16 cellular contexts compared by ENCODE assay signal in genomic region chr20:37297066-37297736, GRCh38. TPM values are rescaled to one million over a fixed set of nuclear protein-coding genes. Genes with fewer than 3 reads are reported as not detected.
DNase-seq lines count a peak whose midpoint lies in the region; ATAC-seq, FAIRE-seq and TF ChIP-seq lines count a peak whose summit lies in the region.
"Had no signal": no experiment of that assay in that cellular context is flagged by ENCODE, and none has a peak within 500 bp of the region (broad histone marks: within the 10 kb centered on the region; RNA-seq: fewer than 3 reads in every experiment).

No MANE protein-coding gene starts in this region.

- no peak overlapping the region for H3K9ac ChIP-seq in IMR-90 (ENCODE audit: low read depth, low read length)
- H3K9ac ChIP-seq: BLaER1, parathyroid adenoma had no signal

- ATAC-seq in A549 (no peak), IMR-90 (ENCODE audit: low read depth) (no peak; the same call in 1 of the 2 replicates), GM18870 (IDR thresholded peaks at IDR 0.05; ENCODE audit: unreplicated experiment) (no peak)
- ATAC-seq: activated CD8-positive, alpha-beta T cell treated with anti-CD3 and anti-CD28 coated beads, Interleukin-2, amount 10 ng/mL, durations not matched to agents 7 days and 5 days; left lung had no signal

- TF ChIP-seq RAD21 in A549 (conservative IDR thresholded peaks at IDR 0.05 in 1 of 2, IDR thresholded peaks at IDR 0.05 in 1 of 2) (no peak), IMR-90 (IDR thresholded peaks at IDR 0.05; ENCODE audit: low read length) (no peak)

- H3K9me3 ChIP-seq in A549 (peaks cover 4% of the 10 kb centered on the region; the same call in 1 of the 3 replicates), IMR-90 (ENCODE audit: control insufficient read depth, insufficient read depth, low read length) (no peaks in the 10 kb centered on the region), muscle layer of duodenum (ENCODE audit: control insufficient read depth in 1 of 2, low read length in 2 of 2) (no peaks in the 10 kb centered on the region)
- H3K9me3 ChIP-seq: left lung had no signal

- no peak for TF ChIP-seq EP300 in A549 (IDR thresholded peaks at IDR 0.05)

- no peak for TF ChIP-seq CTCF in A549 (IDR thresholded peaks at IDR 0.05)
- TF ChIP-seq CTCF in IMR-90 (conservative IDR thresholded peaks at IDR 0.05; ENCODE audit: low read depth, low read length), result no peak

- H2BK20ac ChIP-seq in IMR-90 (ENCODE audit: low read depth, low read length), result peak overlapping the region; percentile 88; the same call in 1 of the 2 replicates

- peak overlapping the region; percentile 62; the same call in 1 of the 2 replicates for H3K18ac ChIP-seq in IMR-90 (ENCODE audit: low read depth, low read length)

- peak overlapping the region; percentile 89 for H3K4ac ChIP-seq in IMR-90 (ENCODE audit: low read depth, low read length)

- H4K20me1 ChIP-seq in IMR-90 (ENCODE audit: insufficient read depth, low read length), result peaks cover 26% of the 10 kb centered on the region; the same call in 1 of the 2 replicates

- H2BK15ac ChIP-seq in IMR-90 (ENCODE audit: low read depth, low read length), result peak overlapping the region; percentile 49; the same call in 1 of the 3 replicates

- no peak overlapping the region for H2AFZ ChIP-seq in IMR-90 (replicated peaks; ENCODE audit: low read length, poor library complexity)
- H2AFZ ChIP-seq: parathyroid adenoma had no signal

- H3K4me1 ChIP-seq in A549 (peaks cover 72% of the 10 kb centered on the region), IMR-90 (ENCODE audit: control insufficient read depth, insufficient read depth, low read length) (peaks cover 29% of the 10 kb centered on the region), muscle layer of duodenum (ENCODE audit: control insufficient read depth in 1 of 2, insufficient read depth in 2 of 2, low read length in 2 of 2) (peaks cover 31 to 50% of the 10 kb centered on the region in 2 donors)
- H3K4me1 ChIP-seq: parathyroid adenoma had no signal

- WGBS in A549 (ENCODE audit: missing lambda C conversion rate), result 84% methylated on average over 13 of the region's 13 CpGs
- 80% methylated on average over 4 of the region's 13 CpGs; no CpG with 5 or more reads in 1 of the 2 experiments for WGBS in IMR-90 (ENCODE audit: extremely low coverage in 2 of 2, insufficient read length in 1 of 2), 2 experiments

- TF ChIP-seq POLR2A in A549 (IDR thresholded peaks at IDR 0.05; ENCODE audit: low read length) (no peak), IMR-90 (IDR thresholded peaks at IDR 0.05; ENCODE audit: low read depth, low read length) (no peak)

- H3K4me2 ChIP-seq in A549 (peak overlapping the region; percentile 72), IMR-90 (ENCODE audit: low read depth, low read length) (no peak overlapping the region; the same call in 1 of the 2 replicates)

- H3K79me1 ChIP-seq in IMR-90 (ENCODE audit: low read depth in 1 of 2, low read length in 2 of 2), result peaks cover 36 to 78% of the 10 kb centered on the region in 2 experiments

- peak overlapping the region; percentile 43; the same call in 1 of the 2 replicates for H3K56ac ChIP-seq in IMR-90 (ENCODE audit: extremely low read depth, insufficient read depth, low read length)

- in situ Hi-C loops in IMR-90 (cut with MboI; ENCODE audit: low sequenced_read_pairs), result no loop called here

- H3K4me3 ChIP-seq in A549 (no peak overlapping the region), IMR-90 (ENCODE audit: insufficient read depth, low read depth, low read length) (no peak overlapping the region), muscle layer of duodenum (ENCODE audit: low read depth in 1 of 2, low read length in 2 of 2) (no peak overlapping the region)
- H3K4me3 ChIP-seq: BLaER1, left lung had no signal

- peak overlapping the region; percentile 43 to 70; a peak in 2 of 4 replicates for H4K8ac ChIP-seq in IMR-90 (ENCODE audit: low read depth in 2 of 2, low read length in 2 of 2)

- intact Hi-C loops in IMR-90 (cut with micrococcal nuclease), result no loop called here

- no TSS peak for BruUV-seq in IMR-90 (replicated peaks; lab: Mats Ljungman, UMichigan)

- peak overlapping the region; percentile 84 for H3K14ac ChIP-seq in IMR-90 (replicated peaks; ENCODE audit: low read depth, low read length)

- POLR2A ChIA-PET in A549 (lab: Yijun Ruan, JAX) (no interaction called here), IMR-90 (lab: Charles Lee; ENCODE audit: unreplicated experiment) (no interaction called here)

- CTCF ChIA-PET in A549 (lab: Yijun Ruan, JAX), result interaction anchor here (0.8 to 1.4 kb wide), 4 partner anchors 15 to 87 kb away, joined by 3 to 8 read pairs (median 4); no protein-coding TSS in a partner anchor
- CTCF ChIA-PET in IMR-90 (lab: Yijun Ruan, JAX), result interaction anchor here (0.6 kb wide), 1 partner anchor 72 kb away, joined by 7 read pairs; no protein-coding TSS in a partner anchor

- peak overlapping the region; percentile 75; the same call in 1 of the 2 replicates for H4K91ac ChIP-seq in IMR-90 (ENCODE audit: insufficient read depth, low read depth, low read length)

- peak overlapping the region; percentile 29 for H2AK9ac ChIP-seq in IMR-90 (replicated peaks; ENCODE audit: low read depth, low read length, poor library complexity)

- H3K27me3 ChIP-seq in IMR-90 (ENCODE audit: control insufficient read depth, insufficient read depth, low read length), result no peaks in the 10 kb centered on the region
- H3K27me3 ChIP-seq in muscle layer of duodenum (ENCODE audit: low read depth, low read length), result no peaks in the 10 kb centered on the region
- H3K27me3 ChIP-seq: BLaER1, left lung had no signal

- dilution Hi-C loops in IMR-90 (cut with HindIII; ENCODE audit: low sequenced_read_pairs, unreplicated experiment), result no loop called here

- H3K9me1 ChIP-seq in IMR-90 (ENCODE audit: insufficient read depth, low read length), result peaks cover 41% of the 10 kb centered on the region

- H2AK5ac ChIP-seq in IMR-90 (ENCODE audit: low read depth, low read length), result peak overlapping the region; percentile 94

- H2BK5ac ChIP-seq in IMR-90 (ENCODE audit: low read depth, low read length, poor library complexity, severe bottlenecking), result peak overlapping the region; percentile 68

- FAIRE-seq in A549 (lab: Jason Lieb, UNC), result no peak

- H3K36me3 ChIP-seq in IMR-90 (ENCODE audit: control insufficient read depth, insufficient read depth, low read length) (peaks cover 12% of the 10 kb centered on the region), muscle layer of duodenum (ENCODE audit: control insufficient read depth in 1 of 2, insufficient read depth in 2 of 2, low read length in 2 of 2) (peaks cover 11 to 14% of the 10 kb centered on the region in 2 donors)

- H3K23ac ChIP-seq in IMR-90 (ENCODE audit: low read depth, low read length), result peak overlapping the region; percentile 92

- H3K27ac ChIP-seq in A549, result peak overlapping the region; percentile 79 to 91
- peak overlapping the region; percentile 64 for H3K27ac ChIP-seq in IMR-90 (ENCODE audit: insufficient read depth, low read length)
- H3K27ac ChIP-seq in muscle layer of duodenum (ENCODE audit: low read length), result peak overlapping the region; percentile 88
- H3K27ac ChIP-seq: BLaER1, parathyroid adenoma had no signal

- H2BK120ac ChIP-seq in IMR-90 (ENCODE audit: low read depth, low read length), result peak overlapping the region; percentile 85; the same call in 1 of the 2 replicates

- DNase-seq in A549 (ENCODE audit: low read depth in 1 of 2, low spot score in 1 of 2) (peak in 1 of 2 experiments; percentile 37), IMR-90 (peak; percentile 84), cerebellar cortex (ENCODE audit: low spot score) (peak; percentile 47), NCI-H2081 (lab: John Stamatoyannopoulos, UW) (no peak), DMS53 (lab: John Stamatoyannopoulos, UW) (no peak)
- DNase-seq in activated CD4-positive, CD25-positive, alpha-beta regulatory T cell (lab: John Stamatoyannopoulos, UW), result no peak
- DNase-seq: activated CD8-positive, alpha-beta T cell treated with anti-CD3 and anti-CD28 coated beads, Interleukin-2, amount 10 ng/mL, durations not matched to agents 7 days and 5 days; erythroblast; left lung; NCI-H1105; NCI-H774; SW 1271 had no signal

- peak overlapping the region; percentile 80; the same call in 1 of the 2 replicates for H4K5ac ChIP-seq in IMR-90 (ENCODE audit: low read depth, low read length)

TF ChIP-seq in A549, 52 proteins besides CTCF, POLR2A, EP300 and RAD21:
- TF ChIP-seq ZSCAN20 (CRISPR knock-in tag; IDR thresholded peaks at IDR 0.05) (no peak), RCOR1 (IDR thresholded peaks at IDR 0.05; ENCODE audit: low read depth, low read length) (no peak)

TF ChIP-seq in IMR-90, 13 proteins besides CTCF, POLR2A, EP300 and RAD21 (continues in another document):
- no peak for TF ChIP-seq NFE2L2 (IDR thresholded peaks at IDR 0.05; ENCODE audit: low read depth, low read length)

RNA-seq across cellular contexts. Expression of gene MANBAL, which starts 7.7 kb away (rescaled TPM):
- 104 and 131 TPM in 2 replicates for polyA plus RNA-seq in A549 (2011; rRNA removed)
- polyA plus RNA-seq in A549 (2012; cell fraction: cytosol; rRNA removed), result 150 and 172 TPM in 2 replicates
- 85.9 and 115 TPM in 2 replicates for polyA plus RNA-seq in A549 (2012; cell fraction: nucleus; rRNA removed)
- polyA plus RNA-seq in A549 (2017; fragmentation: RNase III; extraction: RNeasy Plus Mini Kit Qiagen cat#74134 plus additional on column Dnase treatment), result 95.3 to 102 TPM (median 95.9 TPM) in 3 replicates
- polyA minus RNA-seq in A549 (2011; rRNA and poly(A)+ RNA removed), result 75.9 and 80.4 TPM in 2 replicates
- 24.4 and 28.9 TPM in 2 replicates for total RNA-seq in IMR-90 (2012; rRNA removed)
- 98.6 and 109 TPM in 2 replicates for polyA plus RNA-seq in IMR-90 (2012; rRNA removed)
- 51.7 and 91.4 TPM in 2 replicates for polyA plus RNA-seq in IMR-90 (2012; cell fraction: cytosol; rRNA removed)
- 46.7 and 65.5 TPM in 2 replicates for polyA plus RNA-seq in IMR-90 (2012; cell fraction: nucleus; rRNA removed; ENCODE audit: low replicate concordance)

RNA-seq across cellular contexts. Expression of gene GHRH, which starts 35.6 kb away (rescaled TPM):
- polyA plus RNA-seq in A549 (2011; rRNA removed) (not detected in 2 replicates), A549 (2017; fragmentation: RNase III; extraction: RNeasy Plus Mini Kit Qiagen cat#74134 plus additional on column Dnase treatment) (not detected in 3 replicates), IMR-90 (2012; rRNA removed) (not detected in 2 replicates)
- not detected in 2 replicates for polyA plus RNA-seq in A549 (2012; cell fraction: cytosol; rRNA removed)
- not detected in 2 replicates for polyA plus RNA-seq in A549 (2012; cell fraction: nucleus; rRNA removed)
- polyA minus RNA-seq in A549 (2011; rRNA and poly(A)+ RNA removed), result not detected in 2 replicates
- total RNA-seq in IMR-90 (2012; rRNA removed), result not detected in 2 replicates
- polyA plus RNA-seq in IMR-90 (2012; cell fraction: cytosol; rRNA removed), result not detected in 2 replicates
- not detected in 2 replicates for polyA plus RNA-seq in IMR-90 (2012; cell fraction: nucleus; rRNA removed; ENCODE audit: low replicate concordance)
- total RNA-seq: activated CD8-positive, alpha-beta T cell treated with anti-CD3 and anti-CD28 coated beads, Interleukin-2, amount 10 ng/mL, durations not matched to agents 7 days and 5 days; left lung had no signal

RNA-seq across cellular contexts. Expression of gene SRC, which starts 48.7 kb away (rescaled TPM):
- polyA plus RNA-seq in A549 (2011; rRNA removed) (154 and 212 TPM in 2 replicates), A549 (2017; fragmentation: RNase III; extraction: RNeasy Plus Mini Kit Qiagen cat#74134 plus additional on column Dnase treatment) (133 to 139 TPM (median 134 TPM) in 3 replicates), IMR-90 (2012; rRNA removed) (19.8 and 24.2 TPM in 2 replicates)
- 122 and 170 TPM in 2 replicates for polyA plus RNA-seq in A549 (2012; cell fraction: cytosol; rRNA removed)
- 500 and 511 TPM in 2 replicates for polyA plus RNA-seq in A549 (2012; cell fraction: nucleus; rRNA removed)
- polyA minus RNA-seq in A549 (2011; rRNA and poly(A)+ RNA removed), result 278 and 313 TPM in 2 replicates
- 6.7 and 7.0 TPM in 2 replicates for total RNA-seq in IMR-90 (2012; rRNA removed)
- polyA plus RNA-seq in IMR-90 (2012; cell fraction: cytosol; rRNA removed), result 10.7 and 21.0 TPM in 2 replicates
- 66.9 and 101 TPM in 2 replicates for polyA plus RNA-seq in IMR-90 (2012; cell fraction: nucleus; rRNA removed; ENCODE audit: low replicate concordance)

Comparison
In these comparisons a context has a peak if more than half of its experiments do, and no peak if none do; other contexts are left out.
1. DNase-seq: peak in IMR-90 (single experiment) and cerebellar cortex (single experiment); none in NCI-H2081 (0 of 2), activated CD4-positive, CD25-positive, alpha-beta regulatory T cell (0 of 4) and DMS53 (single experiment).
2. Peak in every context shown above with its lines, with median percentiles within 50 percentile points of each other: H3K27ac ChIP-seq.